Comparison of ENCODE assay signal across 28 cellular contexts in genomic region chr5:83099001-83099400, GRCh38. TPM values are rescaled to one million over a fixed set of nuclear protein-coding genes. Genes with fewer than 3 reads are reported as not detected.
A peak's percentile ranks its signal among the peaks of the same experiment; 100 is the strongest.
DNase-seq lines count a peak whose midpoint lies in the region; ATAC-seq, FAIRE-seq and TF ChIP-seq lines count a peak whose summit lies in the region.
"Had no signal": no experiment of that assay in that cellular context is flagged by ENCODE, and none has a peak within 500 bp of the region (broad histone marks: within the 10 kb centered on the region; RNA-seq: fewer than 3 reads in every experiment).

No MANE protein-coding gene starts in this region.

- no peak for FAIRE-seq in pancreas (lab: Jason Lieb, UNC)
- FAIRE-seq: GM12891, keratinocyte had no signal

- peak; percentile 15 for DNase-seq in A673 (ENCODE audit: low spot score)
- DNase-seq in NCI-H524 (lab: John Stamatoyannopoulos, UW) = peak; percentile 69 to 84
- DNase-seq in WERI-Rb-1 = peak; percentile 39
- DNase-seq in pancreas = no peak
- DNase-seq in germinal center (ENCODE audit: low spot score) = no peak
- DNase-seq: activated CD4-positive, alpha-beta T cell treated with anti-CD3 and anti-CD28 coated beads for 36 hours; activated CD8-positive, alpha-beta T cell treated with anti-CD3 and anti-CD28 coated beads, Interleukin-2, amount 10 ng/mL, durations not matched to agents 7 days and 5 days; activated naive CD4-positive, alpha-beta T cell treated with anti-CD3 and anti-CD28 coated beads for 36 hours; BE2C; CD8-positive, alpha-beta T cell; cerebellar nuclear complex; dermis blood vessel endothelial cell; DMS53; H9; head of caudate nucleus; naive B cell; NCI-H187 treated with DMSO at 0.1 percent for 48 hours; NCI-H774; right lobe of liver; stimulated activated CD4-positive, alpha-beta T cell treated with anti-CD3 and anti-CD28 coated beads, Interleukin-4, amount 100 ng/mL, for 24 hours; trophoblast cell had no signal

- no TSS peak for BruUV-seq in A673 (replicated peaks; lab: Mats Ljungman, UMichigan)

- ATAC-seq in pancreas = no peak
- no peak for ATAC-seq in GM18870 (IDR thresholded peaks at IDR 0.05; ENCODE audit: unreplicated experiment)
- no peak for ATAC-seq in GM21723 (IDR thresholded peaks at IDR 0.05; ENCODE audit: unreplicated experiment)
- ATAC-seq: activated CD4-positive, alpha-beta T cell treated with anti-CD3 and anti-CD28 coated beads for 36 hours; activated CD8-positive, alpha-beta T cell treated with anti-CD3 and anti-CD28 coated beads, Interleukin-2, amount 10 ng/mL, durations not matched to agents 7 days and 5 days; CD8-positive, alpha-beta T cell; esophagus mucosa; right lobe of liver had no signal

- TF ChIP-seq CTCF in A673 (conservative IDR thresholded peaks at IDR 0.05; ENCODE audit: low read depth, low read length) (no peak), HEK293 (tag by site-specific recombination; IDR thresholded peaks at IDR 0.05) (no peak), WERI-Rb-1 (IDR thresholded peaks at IDR 0.05; ENCODE audit: low read depth, low read length) (no peak), pancreas (IDR thresholded peaks at IDR 0.05) (no peak)

- POLR2A ChIA-PET in A673 (lab: Charles Lee; ENCODE audit: low non-redundant PET) = no interaction called here
- POLR2A ChIA-PET in HEK293 (lab: Yijun Ruan, JAX) = no interaction called here

- H3K4me3 ChIP-seq in A673 (ENCODE audit: low read depth, low read length, poor library complexity, severe bottlenecking) = no peak overlapping the region
- H3K4me3 ChIP-seq in HEK293 (ENCODE audit: low read depth, low read length) = no peak overlapping the region
- H3K4me3 ChIP-seq in WERI-Rb-1 (ENCODE audit: low read depth, low read length) = no peak overlapping the region
- H3K4me3 ChIP-seq in pancreas = no peak overlapping the region
- H3K4me3 ChIP-seq: prostate gland, right lobe of liver had no signal

- intact Hi-C loops in A673 (cut with micrococcal nuclease; ENCODE audit: unreplicated experiment) (no loop called here), pancreas (cut with DNase I) (no loop called here)

- H3K4me1 ChIP-seq in A673 (ENCODE audit: insufficient read depth, low read length, poor library complexity, severe bottlenecking) (peaks cover 23% of the 10 kb centered on the region), HEK293 (ENCODE audit: control insufficient read depth, insufficient read depth, low read length) (peaks cover 29% of the 10 kb centered on the region), pancreas (peaks cover 0 to 6% (median 3%) of the 10 kb centered on the region in 3 donors)
- H3K4me1 ChIP-seq: prostate gland, right lobe of liver had no signal

- H3K9me3 ChIP-seq in A673 (ENCODE audit: low read depth, low read length, poor library complexity, severe bottlenecking) (no peaks in the 10 kb centered on the region), HEK293 (ENCODE audit: control insufficient read depth, insufficient read depth, low read depth, low read length) (no peaks in the 10 kb centered on the region), WERI-Rb-1 (ENCODE audit: severe bottlenecking) (no peaks in the 10 kb centered on the region), pancreas (no peaks in the 10 kb centered on the region)
- H3K9me3 ChIP-seq: BE2C, prostate gland, right lobe of liver had no signal

- H3K36me3 ChIP-seq in A673 (ENCODE audit: insufficient read depth, low read length, poor library complexity, severe bottlenecking) = no peaks in the 10 kb centered on the region
- no peaks in the 10 kb centered on the region for H3K36me3 ChIP-seq in HEK293 (ENCODE audit: control insufficient read depth in 2 of 2, insufficient read depth in 1 of 2, low read length in 2 of 2)
- H3K36me3 ChIP-seq in WERI-Rb-1 = no peaks in the 10 kb centered on the region
- H3K36me3 ChIP-seq in pancreas = no peaks in the 10 kb centered on the region
- H3K36me3 ChIP-seq: BE2C, prostate gland, right lobe of liver had no signal

- CTCF ChIA-PET in A673 (lab: Charles Lee) = no interaction called here
- CTCF ChIA-PET in HEK293 (lab: Yijun Ruan, JAX) = no interaction called here

- no peaks in the 10 kb centered on the region for H3K27me3 ChIP-seq in A673 (replicated peaks; ENCODE audit: insufficient read depth, low read depth, low read length, poor library complexity)
- no peaks in the 10 kb centered on the region for H3K27me3 ChIP-seq in WERI-Rb-1 (ENCODE audit: insufficient read depth, low read depth, severe bottlenecking)
- H3K27me3 ChIP-seq in pancreas = no peaks in the 10 kb centered on the region
- H3K27me3 ChIP-seq: BE2C, right lobe of liver had no signal

- H3K27ac ChIP-seq in A673 (ENCODE audit: low read depth, low read length, poor library complexity, severe bottlenecking) = no peak overlapping the region
- no peak overlapping the region for H3K27ac ChIP-seq in HEK293 (ENCODE audit: extremely low read depth, low read depth, low read length)
- H3K27ac ChIP-seq in WERI-Rb-1 = peak overlapping the region; percentile 65
- no peak overlapping the region for H3K27ac ChIP-seq in pancreas
- H3K27ac ChIP-seq: prostate gland, right lobe of liver had no signal

TF ChIP-seq in HEK293, 187 proteins besides CTCF, POLR2A, EP300 and RAD21 (continues in another document):
- TF ChIP-seq ZBTB1 (tag by site-specific recombination; IDR thresholded peaks at IDR 0.05) (no peak), ZNF561 (tag by site-specific recombination; IDR thresholded peaks at IDR 0.05; ENCODE audit: borderline replicate concordance) (no peak), OSR2 (tag by site-specific recombination; IDR thresholded peaks at IDR 0.05) (peak; percentile 69; the same call in 1 of the 2 replicates), ZNF391 (tag by site-specific recombination; IDR thresholded peaks at IDR 0.05; ENCODE audit: borderline replicate concordance, low read depth) (no peak), ZNF660 (tag by site-specific recombination; IDR thresholded peaks at IDR 0.05) (no peak), ZNF155 (tag by site-specific recombination; IDR thresholded peaks at IDR 0.05) (no peak), IKZF3 (tag by site-specific recombination; IDR thresholded peaks at IDR 0.05) (no peak), ZNF530 (tag by site-specific recombination; IDR thresholded peaks at IDR 0.05; ENCODE audit: low read depth) (no peak), ZNF548 (tag by site-specific recombination; IDR thresholded peaks at IDR 0.05) (no peak), ZNF350 (tag by site-specific recombination; IDR thresholded peaks at IDR 0.05) (no peak), TCF7L2 (IDR thresholded peaks at IDR 0.05; ENCODE audit: borderline replicate concordance, low read depth, low read length) (no peak), ZNF404 (tag by site-specific recombination; IDR thresholded peaks at IDR 0.05) (no peak), ZEB2 (tag by site-specific recombination; IDR thresholded peaks at IDR 0.05) (no peak), ZFP3 (tag by site-specific recombination; IDR thresholded peaks at IDR 0.05; ENCODE audit: low read depth) (no peak), ZNF664 (tag by site-specific recombination; IDR thresholded peaks at IDR 0.05) (no peak), ZNF654 (tag by site-specific recombination; IDR thresholded peaks at IDR 0.05; ENCODE audit: low read depth) (no peak), ZNF621 (tag by site-specific recombination; IDR thresholded peaks at IDR 0.05) (no peak), ZNF837 (tag by site-specific recombination; IDR thresholded peaks at IDR 0.05) (no peak), ZNF311 (tag by site-specific recombination; IDR thresholded peaks at IDR 0.05; ENCODE audit: borderline replicate concordance) (no peak)
- TF ChIP-seq, protein P1, sequence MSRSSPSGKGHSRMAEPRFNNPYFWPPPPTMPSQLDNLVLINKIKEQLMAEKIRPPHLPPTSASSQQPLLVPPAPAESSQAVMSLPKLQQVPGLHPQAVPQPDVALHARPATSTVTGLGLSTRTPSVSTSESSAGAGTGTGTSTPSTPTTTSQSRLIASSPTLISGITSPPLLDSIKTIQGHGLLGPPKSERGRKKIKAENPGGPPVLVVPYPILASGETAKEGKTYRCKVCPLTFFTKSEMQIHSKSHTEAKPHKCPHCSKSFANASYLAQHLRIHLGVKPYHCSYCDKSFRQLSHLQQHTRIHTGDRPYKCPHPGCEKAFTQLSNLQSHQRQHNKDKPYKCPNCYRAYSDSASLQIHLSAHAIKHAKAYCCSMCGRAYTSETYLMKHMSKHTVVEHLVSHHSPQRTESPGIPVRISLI (tag by site-specific recombination; IDR thresholded peaks at IDR 0.05) = 0 out of 2 replicates have a peak, but pooled peaks have one; percentile 30
- TF ChIP-seq, protein P2, sequence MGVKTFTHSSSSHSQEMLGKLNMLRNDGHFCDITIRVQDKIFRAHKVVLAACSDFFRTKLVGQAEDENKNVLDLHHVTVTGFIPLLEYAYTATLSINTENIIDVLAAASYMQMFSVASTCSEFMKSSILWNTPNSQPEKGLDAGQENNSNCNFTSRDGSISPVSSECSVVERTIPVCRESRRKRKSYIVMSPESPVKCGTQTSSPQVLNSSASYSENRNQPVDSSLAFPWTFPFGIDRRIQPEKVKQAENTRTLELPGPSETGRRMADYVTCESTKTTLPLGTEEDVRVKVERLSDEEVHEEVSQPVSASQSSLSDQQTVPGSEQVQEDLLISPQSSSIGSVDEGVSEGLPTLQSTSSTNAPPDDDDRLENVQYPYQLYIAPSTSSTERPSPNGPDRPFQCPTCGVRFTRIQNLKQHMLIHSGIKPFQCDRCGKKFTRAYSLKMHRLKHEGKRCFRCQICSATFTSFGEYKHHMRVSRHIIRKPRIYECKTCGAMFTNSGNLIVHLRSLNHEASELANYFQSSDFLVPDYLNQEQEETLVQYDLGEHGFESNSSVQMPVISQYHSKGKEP (tag by site-specific recombination; IDR thresholded peaks at IDR 0.05) = peak; percentile 92
- TF ChIP-seq, protein P3, sequence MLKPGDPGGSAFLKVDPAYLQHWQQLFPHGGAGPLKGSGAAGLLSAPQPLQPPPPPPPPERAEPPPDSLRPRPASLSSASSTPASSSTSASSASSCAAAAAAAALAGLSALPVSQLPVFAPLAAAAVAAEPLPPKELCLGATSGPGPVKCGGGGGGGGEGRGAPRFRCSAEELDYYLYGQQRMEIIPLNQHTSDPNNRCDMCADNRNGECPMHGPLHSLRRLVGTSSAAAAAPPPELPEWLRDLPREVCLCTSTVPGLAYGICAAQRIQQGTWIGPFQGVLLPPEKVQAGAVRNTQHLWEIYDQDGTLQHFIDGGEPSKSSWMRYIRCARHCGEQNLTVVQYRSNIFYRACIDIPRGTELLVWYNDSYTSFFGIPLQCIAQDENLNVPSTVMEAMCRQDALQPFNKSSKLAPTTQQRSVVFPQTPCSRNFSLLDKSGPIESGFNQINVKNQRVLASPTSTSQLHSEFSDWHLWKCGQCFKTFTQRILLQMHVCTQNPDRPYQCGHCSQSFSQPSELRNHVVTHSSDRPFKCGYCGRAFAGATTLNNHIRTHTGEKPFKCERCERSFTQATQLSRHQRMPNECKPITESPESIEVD (tag by site-specific recombination; IDR thresholded peaks at IDR 0.05) = peak; percentile 73

RNA-seq across cellular contexts. Expression of gene XRCC4, which starts 21.7 kb away (rescaled TPM):
- total RNA-seq in A673 (2021) (8.1 and 10.1 TPM in 2 replicates), pancreas (1 to 10 TPM; 1.6 to 3.7 (median 1.9) TPM)
- 1 to 10 TPM in 1 of 2 donors, under 1 TPM in 1; 0.91 to 1.8 TPM for polyA plus RNA-seq in pancreas

RNA-seq across cellular contexts. Expression of gene TMEM167A, which starts 21.8 kb away (rescaled TPM):
- 90.5 and 93.8 TPM in 2 replicates for total RNA-seq in A673 (2021)
- total RNA-seq in pancreas = 10 to 100 TPM; 21.5 to 48.5 (median 39.1) TPM
- 10 to 100 TPM; 13.3 to 20.0 TPM for polyA plus RNA-seq in pancreas

Comparison
In these comparisons a context has a peak if more than half of its experiments do, and no peak if none do; other contexts are left out.
1. DNase-seq: peak in A673 (single experiment), NCI-H524 (2 of 2) and WERI-Rb-1 (single experiment); none in pancreas (0 of 6) and germinal center (single experiment).